Comparison of ENCODE assay signal across 21 cellular contexts in genomic region chr2:226847090-226847489, GRCh38. TPM values are rescaled to one million over a fixed set of nuclear protein-coding genes. Genes with fewer than 3 reads are reported as not detected.
DNase-seq lines count a peak whose midpoint lies in the region; ATAC-seq, FAIRE-seq and TF ChIP-seq lines count a peak whose summit lies in the region.
"Had no signal": no experiment of that assay in that cellular context is flagged by ENCODE, and none has a peak within 500 bp of the region (broad histone marks: within the 10 kb centered on the region; RNA-seq: fewer than 3 reads in every experiment).

No MANE protein-coding gene starts in this region.

- H4K91ac ChIP-seq in trophoblast cell (ENCODE audit: low read depth, low read length) = no peak overlapping the region

- in situ Hi-C loops in K562 (cut with MboI) = no loop called here

- DNase-seq in OCI-M1 (lab: John Stamatoyannopoulos, UW) (peak; percentile 22), K562 (ENCODE audit: extremely low read depth in 1 of 4, low spot score in 3 of 4) (no peak), nucleus accumbens (lab: John Stamatoyannopoulos, UW) (no peak), foreskin fibroblast (no peak), GOT3 (lab: John Stamatoyannopoulos, UW) (no peak), trophoblast cell (no peak)
- DNase-seq: ACHN; Caco-2; CD4-positive, alpha-beta T cell; GM23248; HCEC 1CT; IMR-90 had no signal

- peak overlapping the region in 1 of 4 donors; percentile 35 for H3K4me3 Mint-ChIP-seq in IgD-negative memory B cell
- H3K4me3 Mint-ChIP-seq: CD4-positive, alpha-beta T cell had no signal

- no peak overlapping the region for H2AFZ ChIP-seq in K562 (ENCODE audit: low read depth, low read length)
- no peak overlapping the region for H2AFZ ChIP-seq in trophoblast cell (ENCODE audit: insufficient read depth, low read length, poor library complexity)
- H2AFZ ChIP-seq: GM23248 had no signal

- H3K4me1 ChIP-seq in K562 (replicated peaks in 1 of 2; ENCODE audit: control insufficient read depth in 2 of 2, insufficient read depth in 2 of 2, low read length in 2 of 2) = peaks cover 3 to 7% of the 10 kb centered on the region in 2 experiments; a peak in 3 of 5 replicates
- H3K4me1 ChIP-seq in trophoblast cell (ENCODE audit: control insufficient read depth in 1 of 2, insufficient read depth in 2 of 2, low read length in 2 of 2) = peaks cover 4 to 5% of the 10 kb centered on the region in 2 experiments
- H3K4me1 ChIP-seq: Caco-2 had no signal

- CTCF ChIA-PET in K562 (lab: Yijun Ruan, JAX; ENCODE audit: low intra/inter-chr PET ratio) = no interaction called here

- H3K79me1 ChIP-seq in trophoblast cell (ENCODE audit: low read length) = no peaks in the 10 kb centered on the region

- H3K27ac Mint-ChIP-seq in IgD-negative memory B cell = peak overlapping the region in 2 of 3 donors; percentile 3 to 85
- H3K27ac Mint-ChIP-seq: CD4-positive, alpha-beta T cell had no signal

- TF ChIP-seq RAD21 in K562 (CRISPR knock-in tag; conservative IDR thresholded peaks at IDR 0.05 in 1 of 2, IDR thresholded peaks at IDR 0.05 in 1 of 2) = no peak

- no peaks in the 10 kb centered on the region for H3K27me3 Mint-ChIP-seq in IgD-negative memory B cell
- H3K27me3 Mint-ChIP-seq: CD4-positive, alpha-beta T cell had no signal

- TF ChIP-seq CTCF in K562 (IDR thresholded peaks at IDR 0.05 in 2 of 3, conservative IDR thresholded peaks at IDR 0.05 in 1 of 3; ENCODE audit: insufficient read depth in 2 of 3, low read depth in 1 of 3, low read length in 3 of 3) = no peak
- TF ChIP-seq CTCF in foreskin fibroblast (IDR thresholded peaks at IDR 0.05; ENCODE audit: low read depth, low read length) = no peak

- H3K36me3 Mint-ChIP-seq in IgD-negative memory B cell = peaks cover 4% of the 10 kb centered on the region

- H3K4me1 Mint-ChIP-seq in IgD-negative memory B cell = peaks cover 32 to 39% (median 36%) of the 10 kb centered on the region in 3 donors

- H3K9me3 Mint-ChIP-seq in IgD-negative memory B cell = peaks cover 0 to under 1% (median 0%) of the 10 kb centered on the region in 3 donors
- H3K9me3 Mint-ChIP-seq: CD4-positive, alpha-beta T cell had no signal

- H2BK120ac ChIP-seq in trophoblast cell (ENCODE audit: insufficient read depth, low read length, poor library complexity) = no peak overlapping the region

- TF ChIP-seq EP300 in K562 (IDR thresholded peaks at IDR 0.05; ENCODE audit: low read length) = no peak

- POLR2A ChIA-PET in K562 (lab: Yijun Ruan, JAX) = interaction anchor here (0.6 to 4.1 kb wide), 4 partner anchors 8 to 52 kb away, joined by 4 to 16 read pairs (median 7); partner anchors contain the start of gene RHBDD1

- H3K4ac ChIP-seq in trophoblast cell (ENCODE audit: low read depth, low read length) = no peak overlapping the region

- H3K18ac ChIP-seq in trophoblast cell (ENCODE audit: low read length) = no peak overlapping the region

- no peak overlapping the region for H4K8ac ChIP-seq in trophoblast cell (ENCODE audit: low read depth, low read length)

- H3K4me2 ChIP-seq in K562 (ENCODE audit: insufficient read depth, low read length) = no peak overlapping the region
- no peak overlapping the region for H3K4me2 ChIP-seq in trophoblast cell (ENCODE audit: low read length)

- no peaks in the 10 kb centered on the region for H3K9me3 ChIP-seq in K562 (replicated peaks; ENCODE audit: control insufficient read depth, insufficient read depth, low read depth, low read length)
- H3K9me3 ChIP-seq in trophoblast cell (ENCODE audit: insufficient read depth, low read depth, low read length) = no peaks in the 10 kb centered on the region
- H3K9me3 ChIP-seq: Caco-2 had no signal

- no peak for ATAC-seq in K562

- H4K20me1 ChIP-seq in K562 (replicated peaks; ENCODE audit: control insufficient read depth, insufficient read depth, low read length) = no peaks in the 10 kb centered on the region; the same call in 1 of the 2 replicates

- TF ChIP-seq POLR2A in K562 (conservative IDR thresholded peaks at IDR 0.05) = no peak

- no peak overlapping the region for H4K12ac ChIP-seq in trophoblast cell (ENCODE audit: low read depth, low read length)

- H3K36me3 ChIP-seq in K562 (ENCODE audit: control insufficient read depth, insufficient read depth, low read length) (peaks cover 6% of the 10 kb centered on the region; the same call in 2 of the 3 replicates), trophoblast cell (ENCODE audit: control insufficient read depth in 1 of 2, insufficient read depth in 2 of 2, low read length in 2 of 2) (no peaks in the 10 kb centered on the region)

- H3K4me3 ChIP-seq in K562 (no peak overlapping the region), foreskin fibroblast (ENCODE audit: low read depth in 1 of 2, low read length in 2 of 2) (no peak overlapping the region), trophoblast cell (ENCODE audit: low read depth, low read length) (no peak overlapping the region)
- H3K4me3 ChIP-seq: GM23248 had no signal

- no peak for FAIRE-seq in K562 (lab: Jason Lieb, UNC)
- FAIRE-seq: A204.1, D721Med, G401.6, GM12891, GM18507, H54, HTR-8/SVneo had no signal

- WGBS in K562 (ENCODE audit: insufficient coverage, low coverage, missing lambda C conversion rate) = 64% methylated on average over 1 of the region's 1 CpG
- no CpG with 5 or more reads among the region's 1 CpG for WGBS in trophoblast cell (ENCODE audit: extremely low coverage, insufficient coverage, insufficient read length)

- H3K27ac ChIP-seq in K562 (ENCODE audit: extremely low read depth, low read depth, low read length) = no peak overlapping the region
- no peak overlapping the region for H3K27ac ChIP-seq in trophoblast cell (ENCODE audit: low read depth, low read length)
- H3K27ac ChIP-seq: C4-2B, GM23248 had no signal

- H3K9ac ChIP-seq in K562 (ENCODE audit: insufficient read depth in 1 of 2, low read depth in 2 of 2, low read length in 2 of 2) = no peak overlapping the region
- H3K9ac ChIP-seq in trophoblast cell (ENCODE audit: low read length) = no peak overlapping the region
- H3K9ac ChIP-seq: GM23248 had no signal

- no TSS peak for BruUV-seq in K562 (replicated peaks; lab: Mats Ljungman, UMichigan)

- no peak overlapping the region for H2AK5ac ChIP-seq in trophoblast cell (ENCODE audit: low read length)

- H3K14ac ChIP-seq in trophoblast cell (ENCODE audit: low read length) = no peak overlapping the region

- H2BK12ac ChIP-seq in trophoblast cell (ENCODE audit: low read length) = no peak overlapping the region

- no peaks in the 10 kb centered on the region for H3K9me1 ChIP-seq in K562 (ENCODE audit: control insufficient read depth, insufficient read depth, low read length)

- peaks cover 52% of the 10 kb centered on the region for H3K79me2 ChIP-seq in K562 (ENCODE audit: control insufficient read depth, insufficient read depth, low read length)
- H3K79me2 ChIP-seq in trophoblast cell (ENCODE audit: control insufficient read depth, insufficient read depth, low read length, poor library complexity) = no peaks in the 10 kb centered on the region

- intact Hi-C loops in K562 (cut with micrococcal nuclease) = no loop called here

- H3K27me3 ChIP-seq in K562 (ENCODE audit: control insufficient read depth in 2 of 2, insufficient read depth in 2 of 2, low read length in 2 of 2) (no peaks in the 10 kb centered on the region), trophoblast cell (ENCODE audit: insufficient read depth, low read length) (no peaks in the 10 kb centered on the region)

- H2BK5ac ChIP-seq in trophoblast cell (ENCODE audit: low read depth, low read length, poor library complexity) = no peak overlapping the region

- no peak overlapping the region for H3K23ac ChIP-seq in trophoblast cell (ENCODE audit: low read length)

RNA-seq across cellular contexts. Expression of gene RHBDD1, which starts 11.2 kb away (rescaled TPM):
- polyA plus RNA-seq in IgD-negative memory B cell (32.0 TPM), K562 (2011; rRNA removed) (28.6 and 34.8 TPM in 2 replicates), K562 (2014; fragmentation: Illumina TruSeq; extraction: Trizol) (24.0 and 24.9 TPM in 2 replicates), K562 (2014; fragmentation: Nextera tagmentation; extraction: Ambion mirVana) (10 to 100 TPM in 1 of 2 experiments, 1 to 10 TPM in 1; 9.1 to 14.2 TPM), K562 (2014; rRNA removed) (10.6 and 13.6 TPM in 2 replicates)
- total RNA-seq in K562 (2011; cell fraction: chromatin; rRNA removed; ENCODE audit: low replicate concordance) = 108 and 192 TPM in 2 replicates
- 31.2 and 43.4 TPM in 2 replicates for total RNA-seq in K562 (2011; cell fraction: nucleolus; rRNA removed)
- total RNA-seq in K562 (2011; cell fraction: nucleoplasm; rRNA removed) = 85.6 and 92.8 TPM in 2 replicates
- total RNA-seq in K562 (2014; rRNA removed) (4.8 and 8.6 TPM in 2 replicates), K562 (2014; rRNA removed; fragmentation: Illumina TruSeq; extraction: Trizol) (26.9 and 28.0 TPM in 2 replicates), K562 (2015; rRNA removed; fragmentation: Illumina TruSeq; extraction: Trizol) (14.4 and 15.6 TPM in 2 replicates), K562 (2021) (30.8 and 33.8 TPM in 2 replicates)
- polyA plus RNA-seq in K562 (2011; cell fraction: cytosol; rRNA removed) = 13.1 and 17.5 TPM in 2 replicates
- 20.6 and 30.3 TPM in 2 replicates for polyA plus RNA-seq in K562 (2011; cell fraction: nucleus; rRNA removed)
- polyA plus RNA-seq in K562 (2012) = 18.0 and 23.4 TPM in 2 replicates
- polyA minus RNA-seq in K562 (2011; rRNA and poly(A)+ RNA removed) = 102 and 135 TPM in 2 replicates
- polyA minus RNA-seq in K562 (2011; cell fraction: cytosol; rRNA and poly(A)+ RNA removed) = 23.8 and 36.8 TPM in 2 replicates
- 42.4 and 73.3 TPM in 2 replicates for polyA minus RNA-seq in K562 (2011; cell fraction: nucleus; rRNA and poly(A)+ RNA removed)
- polyA plus RNA-seq in trophoblast cell (2013) = 16.9 and 17.3 TPM in 2 replicates

RNA-seq across cellular contexts. Expression of gene IRS1, which starts 47.5 kb away (rescaled TPM):
- polyA plus RNA-seq in IgD-negative memory B cell = 0.21 TPM
- 0.42 and 0.60 TPM in 2 replicates for total RNA-seq in K562 (2011; cell fraction: chromatin; rRNA removed; ENCODE audit: low replicate concordance)
- total RNA-seq in K562 (2011; cell fraction: nucleolus; rRNA removed) = 0.67 and 0.92 TPM in 2 replicates
- 0.23 and 0.29 TPM in 2 replicates for total RNA-seq in K562 (2011; cell fraction: nucleoplasm; rRNA removed)
- total RNA-seq in K562 (2014; rRNA removed) = 0.12 and 0.14 TPM in 2 replicates
- 0.03 and 0.04 TPM in 2 replicates for total RNA-seq in K562 (2014; rRNA removed; fragmentation: Illumina TruSeq; extraction: Trizol)
- total RNA-seq in K562 (2015; rRNA removed; fragmentation: Illumina TruSeq; extraction: Trizol) = 0.11 TPM in 2 replicates
- total RNA-seq in K562 (2021) = 0.31 and 0.51 TPM in 2 replicates
- 0.01 and 0.04 TPM in 2 replicates for polyA plus RNA-seq in K562 (2011; rRNA removed)
- under 0.01 and 0.18 TPM in 2 replicates for polyA plus RNA-seq in K562 (2011; cell fraction: cytosol; rRNA removed)
- polyA plus RNA-seq in K562 (2011; cell fraction: nucleus; rRNA removed) = 0.03 and 0.40 TPM in 2 replicates
- polyA plus RNA-seq in K562 (2012) = 0.12 and 0.14 TPM in 2 replicates
- polyA plus RNA-seq in K562 (2014; fragmentation: Illumina TruSeq; extraction: Trizol) = 0.06 TPM in 2 replicates
- polyA plus RNA-seq in K562 (2014; fragmentation: Nextera tagmentation; extraction: Ambion mirVana) = under 1 TPM in 1 of 2 experiments, not detected in 1; under 0.01 TPM
- 0.09 and 0.20 TPM in 2 replicates for polyA plus RNA-seq in K562 (2014; rRNA removed)
- polyA minus RNA-seq in K562 (2011; rRNA and poly(A)+ RNA removed) = 0.03 and 0.07 TPM in 2 replicates
- 0.19 TPM in 1 of 2 replicates, not detected in the other for polyA minus RNA-seq in K562 (2011; cell fraction: cytosol; rRNA and poly(A)+ RNA removed)
- 0.11 and 0.40 TPM in 2 replicates for polyA minus RNA-seq in K562 (2011; cell fraction: nucleus; rRNA and poly(A)+ RNA removed)
- 22.0 and 23.0 TPM in 2 replicates for polyA plus RNA-seq in trophoblast cell (2013)
